In the genomic region with DNA sequence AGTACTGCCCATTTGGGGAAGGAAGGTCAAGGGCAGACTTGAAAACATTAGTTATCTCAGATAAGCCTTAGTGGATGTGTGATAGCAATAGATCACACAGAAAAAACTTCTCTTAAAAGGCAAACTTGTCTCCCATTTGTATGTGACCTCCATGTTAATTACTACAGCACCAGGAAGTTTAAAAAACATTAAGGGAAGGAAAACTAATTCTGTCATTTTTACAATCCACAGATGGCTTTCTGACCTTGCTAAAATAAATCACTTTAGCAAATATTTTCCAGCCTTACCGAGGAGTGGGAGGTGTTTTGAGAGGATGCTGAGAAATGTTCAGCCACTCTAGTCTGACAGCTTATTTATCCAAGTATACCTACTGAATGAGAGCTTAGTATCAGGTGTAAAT, we compare ENCODE assay signal across 21 cellular contexts.
DNase-seq lines count a peak whose midpoint lies in the region; ATAC-seq, FAIRE-seq and TF ChIP-seq lines count a peak whose summit lies in the region.
"Had no signal": no experiment of that assay in that cellular context is flagged by ENCODE, and none has a peak within 500 bp of the region (broad histone marks: within the 10 kb centered on the region; RNA-seq: fewer than 3 reads in every experiment).

No MANE protein-coding gene starts in this region.

- no peak overlapping the region for H3K9ac ChIP-seq in Loucy (ENCODE audit: low read depth, low read length, poor library complexity, severe bottlenecking)

- intact Hi-C loops in adrenal gland (cut with DNase I), result no loop called here

- WGBS in adrenal gland, 4 donors, result 4 to 27% (median 15%) methylated on average over 1 of the region's 1 CpG

- no peaks in the 10 kb centered on the region for H3K27me3 ChIP-seq in Loucy (ENCODE audit: insufficient read depth, low read length, poor library complexity, severe bottlenecking)
- H3K27me3 ChIP-seq in adrenal gland, result no peaks in the 10 kb centered on the region
- H3K27me3 ChIP-seq: MG63, SJCRH30 had no signal

- H3F3A ChIP-seq in Loucy (ENCODE audit: low read depth), result no peaks in the 10 kb centered on the region

- DNase-seq in GM12892 (ENCODE audit: insufficient read length) (no peak), adrenal gland (no peak), left kidney (ENCODE audit: low read depth, low spot score) (peak; percentile 83), iPS-NIHi11 (ENCODE audit: low spot score) (no peak)
- no peak for DNase-seq in effector CD8-positive, alpha-beta T cell (lab: John Stamatoyannopoulos, UW)
- DNase-seq: C1 segment of cervical spinal cord; Caco-2; CD8-positive, alpha-beta T cell; GOT3; MG63; NCI-H2029; NCI-H446; NCI-H524 treated with DMSO at 0.1 percent for 48 hours; NCI-H774; PC-3; SJCRH30 had no signal

- H3K4me1 ChIP-seq in Loucy (ENCODE audit: insufficient read depth, low read length, poor library complexity, severe bottlenecking) (peaks cover 15% of the 10 kb centered on the region), adrenal gland (replicated peaks in 1 of 2) (peaks cover 25 to 30% of the 10 kb centered on the region in 2 donors)
- H3K4me1 ChIP-seq: HAP-1 had no signal

- ATAC-seq in HG03097 (IDR thresholded peaks at IDR 0.05; ENCODE audit: low FRiP score, unreplicated experiment), result no peak
- ATAC-seq: CD8-positive, alpha-beta T cell; PC-3 had no signal

- H3K4me3 ChIP-seq in Loucy (ENCODE audit: low read length, poor library complexity, severe bottlenecking) (no peak overlapping the region), adrenal gland (no peak overlapping the region)
- H3K4me3 ChIP-seq: HAP-1, MG63, SJCRH30 had no signal

- H3K4me2 ChIP-seq in Loucy (ENCODE audit: low read depth, low read length, poor library complexity, severe bottlenecking), result peak overlapping the region; percentile 17

- TF ChIP-seq POLR2A in GM12892 (IDR thresholded peaks at IDR 0.05; ENCODE audit: low read depth, low read length) (no peak), adrenal gland (IDR thresholded peaks at IDR 0.05) (no peak)

- H3K9me2 ChIP-seq in Loucy (replicated peaks; ENCODE audit: low read depth, low read length), result no peaks in the 10 kb centered on the region

- H4K20me1 ChIP-seq in Loucy (ENCODE audit: insufficient read depth, low read length, poor library complexity, severe bottlenecking), result no peaks in the 10 kb centered on the region

- H3K36me3 ChIP-seq in Loucy (ENCODE audit: insufficient read depth, low read length) (no peaks in the 10 kb centered on the region), adrenal gland (replicated peaks in 1 of 2) (no peaks in the 10 kb centered on the region)
- H3K36me3 ChIP-seq: HAP-1, MG63, SJCRH30 had no signal

- TF ChIP-seq CTCF in Loucy (conservative IDR thresholded peaks at IDR 0.05; ENCODE audit: low read length) (no peak), adrenal gland (IDR thresholded peaks at IDR 0.05) (no peak)

- H3K9me3 ChIP-seq in Loucy (ENCODE audit: insufficient read depth, low read depth, low read length) (no peaks in the 10 kb centered on the region), adrenal gland (replicated peaks in 1 of 3) (peaks cover 0 to 4% (median 0%) of the 10 kb centered on the region in 3 donors)
- H3K9me3 ChIP-seq: Caco-2, HAP-1, MG63, SJCRH30 had no signal

- H3K27ac ChIP-seq in adrenal gland, result peak overlapping the region in 3 of 5 donors; percentile 59 to 64 (median 61)
- H3K27ac ChIP-seq: HL-60, SJCRH30 had no signal

- H2AFZ ChIP-seq in Loucy (ENCODE audit: low read length), result no peak overlapping the region; the same call in 1 of the 2 replicates

- peak; percentile 21 for FAIRE-seq in GM12892 (lab: Jason Lieb, UNC)
- FAIRE-seq: G401.6 had no signal

- no peaks in the 10 kb centered on the region for H3K79me2 ChIP-seq in Loucy (ENCODE audit: insufficient read depth, low read length)
